In genomic region chr21:35052786-35053185, GRCh38 we compare ENCODE assay signal across 14 cellular contexts.
"Had no signal": no experiment of that assay in that cellular context is flagged by ENCODE, and none has a peak within 500 bp of the region (broad histone marks: within the 10 kb centered on the region; RNA-seq: fewer than 3 reads in every experiment).

No MANE protein-coding gene starts in this region.

- H3K4me3 ChIP-seq: prostate gland, right lobe of liver, SK-N-MC, vagina had no signal

- DNase-seq: activated CD4-positive, alpha-beta T cell treated with anti-CD3 and anti-CD28 coated beads for 48 hours; effector memory CD4-positive, alpha-beta T cell; hippocampal formation; kidney glomerular epithelial cell; mesendoderm; right lobe of liver; stimulated activated CD4-positive, alpha-beta T cell treated with anti-CD3 and anti-CD28 coated beads, Interleukin-12 subunit alpha, Interleukin-12 subunit beta, amount 100 ng/mL, for 4 hours; stimulated activated naive CD8-positive, alpha-beta T cell treated with anti-CD3 and anti-CD28 coated beads, Interleukin-15, Interleukin-2, amounts not matched to agents 100 U/mL and 50 U/mL, for 24 hours; T-helper 1 cell had no signal

- H3K27me3 ChIP-seq: right lobe of liver, vagina had no signal

- ATAC-seq: right lobe of liver; stimulated activated naive CD8-positive, alpha-beta T cell treated with anti-CD3 and anti-CD28 coated beads, Interleukin-15, Interleukin-2, amounts not matched to agents 100 U/mL and 50 U/mL, for 24 hours; WTC11 had no signal

- H3K27ac Mint-ChIP-seq: WTC11 had no signal

- H3K27ac ChIP-seq: prostate gland, right lobe of liver, SK-N-MC, vagina had no signal

- H3K36me3 Mint-ChIP-seq: WTC11 had no signal

- H3K4me3 Mint-ChIP-seq: WTC11 had no signal

- H3K4me1 ChIP-seq: right lobe of liver had no signal

- H3K9me3 ChIP-seq: prostate gland, right lobe of liver, vagina had no signal

- H3K36me3 ChIP-seq: prostate gland, right lobe of liver, vagina had no signal

- H3K9me3 Mint-ChIP-seq: activated T-helper 2 cell treated with anti-CD3 and anti-CD28 coated beads, Interferon-gamma antibody, Interleukin-2, Interleukin-4, amounts not matched to agents 10 μg/mL and 5 μg/mL and 100 μg/mL, durations not matched to agents 14 hours and 24 hours and 36 hours; WTC11 had no signal
